In the genomic region with DNA sequence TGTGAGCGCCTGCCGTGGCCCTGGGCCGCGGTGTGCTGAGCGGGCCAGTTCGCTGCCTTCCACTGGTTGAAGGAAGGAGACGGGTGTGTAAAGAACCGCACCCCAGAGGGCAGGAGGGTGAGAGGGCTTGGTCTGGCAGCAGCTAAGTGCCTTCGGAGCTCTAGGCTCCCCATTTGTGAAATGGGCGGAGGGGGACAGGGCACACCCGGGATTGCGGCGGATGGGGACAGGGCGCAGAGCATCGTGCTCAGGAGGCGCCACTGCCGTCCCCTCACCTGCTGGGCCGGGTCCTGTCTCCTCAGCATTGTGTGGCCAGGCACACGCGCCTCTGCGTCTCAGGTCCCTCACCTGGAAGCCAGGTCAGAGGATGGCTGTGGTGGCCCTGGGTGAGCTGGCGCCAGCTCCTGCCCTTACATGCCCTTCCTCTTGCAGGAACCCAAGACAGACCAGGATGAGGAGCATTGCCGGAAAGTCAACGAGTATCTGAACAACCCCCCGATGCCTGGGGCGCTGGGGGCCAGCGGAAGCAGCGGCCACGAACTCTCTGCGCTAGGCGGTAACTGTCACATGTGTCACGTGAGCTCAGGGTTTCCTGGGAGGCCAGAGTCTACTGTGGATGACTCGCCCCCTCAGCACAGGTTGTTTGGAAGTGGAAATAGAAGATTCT, we compare ENCODE assay signal across 1 cellular context.
TF ChIP-seq lines count a peak whose summit lies in the region.

No MANE protein-coding gene starts in this region.

TF ChIP-seq in SK-N-SH, 30 proteins besides CTCF, POLR2A, EP300 and RAD21 (continued from another document):
- TF ChIP-seq, protein P1, sequence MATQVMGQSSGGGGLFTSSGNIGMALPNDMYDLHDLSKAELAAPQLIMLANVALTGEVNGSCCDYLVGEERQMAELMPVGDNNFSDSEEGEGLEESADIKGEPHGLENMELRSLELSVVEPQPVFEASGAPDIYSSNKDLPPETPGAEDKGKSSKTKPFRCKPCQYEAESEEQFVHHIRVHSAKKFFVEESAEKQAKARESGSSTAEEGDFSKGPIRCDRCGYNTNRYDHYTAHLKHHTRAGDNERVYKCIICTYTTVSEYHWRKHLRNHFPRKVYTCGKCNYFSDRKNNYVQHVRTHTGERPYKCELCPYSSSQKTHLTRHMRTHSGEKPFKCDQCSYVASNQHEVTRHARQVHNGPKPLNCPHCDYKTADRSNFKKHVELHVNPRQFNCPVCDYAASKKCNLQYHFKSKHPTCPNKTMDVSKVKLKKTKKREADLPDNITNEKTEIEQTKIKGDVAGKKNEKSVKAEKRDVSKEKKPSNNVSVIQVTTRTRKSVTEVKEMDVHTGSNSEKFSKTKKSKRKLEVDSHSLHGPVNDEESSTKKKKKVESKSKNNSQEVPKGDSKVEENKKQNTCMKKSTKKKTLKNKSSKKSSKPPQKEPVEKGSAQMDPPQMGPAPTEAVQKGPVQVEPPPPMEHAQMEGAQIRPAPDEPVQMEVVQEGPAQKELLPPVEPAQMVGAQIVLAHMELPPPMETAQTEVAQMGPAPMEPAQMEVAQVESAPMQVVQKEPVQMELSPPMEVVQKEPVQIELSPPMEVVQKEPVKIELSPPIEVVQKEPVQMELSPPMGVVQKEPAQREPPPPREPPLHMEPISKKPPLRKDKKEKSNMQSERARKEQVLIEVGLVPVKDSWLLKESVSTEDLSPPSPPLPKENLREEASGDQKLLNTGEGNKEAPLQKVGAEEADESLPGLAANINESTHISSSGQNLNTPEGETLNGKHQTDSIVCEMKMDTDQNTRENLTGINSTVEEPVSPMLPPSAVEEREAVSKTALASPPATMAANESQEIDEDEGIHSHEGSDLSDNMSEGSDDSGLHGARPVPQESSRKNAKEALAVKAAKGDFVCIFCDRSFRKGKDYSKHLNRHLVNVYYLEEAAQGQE (IDR thresholded peaks at IDR 0.05; ENCODE audit: low read depth, low read length) = no peak
- no peak for TF ChIP-seq YY1 (IDR thresholded peaks at IDR 0.05; ENCODE audit: low read depth)
